ENCODE assay signal across 8 cellular contexts in the genomic region with DNA sequence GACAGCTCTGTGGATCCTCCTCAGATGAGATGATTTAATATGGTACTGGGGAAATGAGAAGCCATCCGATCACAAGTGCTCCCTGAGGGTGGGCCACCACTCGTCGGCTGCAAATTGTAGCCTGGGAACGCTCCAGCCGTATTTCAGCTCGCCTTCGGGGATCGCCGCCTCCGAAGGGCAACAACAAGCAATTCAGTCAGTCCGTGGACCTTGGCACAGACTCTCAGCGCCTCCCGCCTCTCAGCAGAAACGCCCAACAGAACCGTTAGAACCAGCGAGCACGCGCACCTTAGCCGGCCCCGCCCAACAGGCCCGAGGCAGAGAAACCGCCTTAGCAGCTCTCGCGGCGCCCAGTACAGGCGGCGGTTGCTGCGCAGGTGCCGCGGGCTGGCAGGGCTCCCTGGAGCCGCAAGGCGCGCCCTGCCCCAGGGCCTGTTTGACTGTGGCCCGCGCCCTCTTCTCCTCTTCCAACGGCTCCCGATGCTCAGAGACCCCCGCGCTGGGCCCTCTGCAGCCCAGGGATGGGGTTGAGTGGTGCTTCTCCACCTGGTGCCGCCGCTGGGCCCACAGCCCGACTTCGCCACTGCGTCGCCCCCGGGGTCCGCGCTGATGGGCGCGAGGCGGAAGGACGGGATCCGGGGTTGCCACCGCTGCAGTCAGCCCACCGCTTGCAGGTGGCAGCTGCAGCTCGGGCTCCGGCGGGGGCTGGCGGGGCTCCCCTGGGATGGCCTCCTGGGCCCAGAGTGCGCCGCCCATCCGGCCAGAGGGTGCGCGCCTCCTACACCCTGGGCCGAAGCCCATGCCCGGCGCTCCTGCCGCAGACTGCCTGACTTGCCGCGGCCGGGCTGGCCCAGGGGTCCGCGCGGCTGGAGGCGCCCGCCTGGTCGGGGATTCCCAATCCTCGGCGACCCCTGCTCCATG.
DNase-seq lines count a peak whose midpoint lies in the region; ATAC-seq and TF ChIP-seq lines count a peak whose summit lies in the region.
"Not testable (repeated sequence)": the region's sequence is repeated elsewhere in the genome, so short reads cannot be mapped to it uniquely, and the experiment has no call there.

No MANE protein-coding gene starts in this region.

- H3K56ac ChIP-seq in mesendoderm (ENCODE audit: low read length) = peak overlapping the region; percentile 56

- DNase-seq in 8988T (peak; percentile 51), NCI-H2029 treated with DMSO at 0.1 percent for 48 hours (lab: John Stamatoyannopoulos, UW) (peak; percentile 5), T-cell (peak in 14 of 34 experiments; percentile 2 to 40 (median 8))
- peak; percentile 67 for DNase-seq in activated naive CD8-positive, alpha-beta T cell treated with anti-CD3 and anti-CD28 coated beads for 36 hours
- not testable (repeated sequence) for DNase-seq in fibroblast of the aortic adventitia (ENCODE audit: low read depth); mesendoderm
- peak in 2 of 3 donors; percentile 28 to 31 for DNase-seq in stimulated activated CD4-positive, alpha-beta T cell treated with anti-CD3 and anti-CD28 coated beads, Interleukin-12 subunit alpha, Interleukin-12 subunit beta, amount 100 ng/mL, for 48 hours (ENCODE audit: low read depth in 2 of 3, low spot score in 1 of 3)

- H4K8ac ChIP-seq in mesendoderm (ENCODE audit: low read depth, low read length) = not testable (repeated sequence)

- peak overlapping the region; percentile 15 to 66 (median 50) for H3K4me3 Mint-ChIP-seq in T-cell
- peak overlapping the region; percentile 69 for H3K4me3 Mint-ChIP-seq in activated naive CD8-positive, alpha-beta T cell treated with anti-CD3 and anti-CD28 coated beads for 36 hours

- peak overlapping the region; percentile 13 for H3K4me3 ChIP-seq in fibroblast of the aortic adventitia (ENCODE audit: low read depth, low read length)
- H3K4me3 ChIP-seq in mesendoderm (ENCODE audit: low read length) = not testable (repeated sequence)

- H3K27ac Mint-ChIP-seq in T-cell = peak overlapping the region in 1 of 2 donors; percentile 15
- not testable (repeated sequence) for H3K27ac Mint-ChIP-seq in activated naive CD8-positive, alpha-beta T cell treated with anti-CD3 and anti-CD28 coated beads for 36 hours

- not testable (repeated sequence) for H3K4me1 ChIP-seq in mesendoderm (ENCODE audit: control insufficient read depth, low read depth, low read length)

- H3K27me3 Mint-ChIP-seq in T-cell = peaks cover 34 to 50% of the 10 kb centered on the region in 2 donors
- peaks cover 51% of the 10 kb centered on the region for H3K27me3 Mint-ChIP-seq in activated naive CD8-positive, alpha-beta T cell treated with anti-CD3 and anti-CD28 coated beads for 36 hours

- not testable (repeated sequence) for H3K27ac ChIP-seq in mesendoderm (ENCODE audit: low read depth, low read length)

- TF ChIP-seq CTCF in fibroblast of the aortic adventitia (IDR thresholded peaks at IDR 0.05; ENCODE audit: insufficient read depth, low read length) = not testable (repeated sequence)

- H2BK5ac ChIP-seq in mesendoderm (ENCODE audit: low read length) = not testable (repeated sequence)

- not testable (repeated sequence) for H4K5ac ChIP-seq in mesendoderm (ENCODE audit: low read length)

- H3K9ac ChIP-seq in mesendoderm (ENCODE audit: low read length) = not testable (repeated sequence)

- H3K23ac ChIP-seq in mesendoderm (ENCODE audit: low read length) = not testable (repeated sequence)

- H3K79me1 ChIP-seq in mesendoderm (ENCODE audit: low read length) = not testable (repeated sequence)

- peak; percentile 56 for ATAC-seq in GM18868 (IDR thresholded peaks at IDR 0.05; ENCODE audit: unreplicated experiment)
- ATAC-seq in T-cell (replicated peaks in 1 of 4) = peak in 2 of 4 experiments; percentile 87 to 94

- not testable (repeated sequence) for H2AK5ac ChIP-seq in mesendoderm (ENCODE audit: low read length)

- not testable (repeated sequence) for H3K36me3 Mint-ChIP-seq in T-cell; activated naive CD8-positive, alpha-beta T cell treated with anti-CD3 and anti-CD28 coated beads for 36 hours

- not testable (repeated sequence) for H2BK120ac ChIP-seq in mesendoderm (ENCODE audit: low read depth, low read length)

- peak overlapping the region; percentile 50 for H3K4me2 ChIP-seq in mesendoderm (ENCODE audit: low read length)

- not testable (repeated sequence) for H3K27me3 ChIP-seq in mesendoderm (ENCODE audit: insufficient read depth, low read length, poor library complexity)

- H3K36me3 ChIP-seq in mesendoderm (ENCODE audit: control insufficient read depth, insufficient read depth, low read length) = not testable (repeated sequence)

- H3K9me3 Mint-ChIP-seq in T-cell; activated naive CD8-positive, alpha-beta T cell treated with anti-CD3 and anti-CD28 coated beads for 36 hours: not testable (repeated sequence)

- H3K4me1 Mint-ChIP-seq in T-cell; activated naive CD8-positive, alpha-beta T cell treated with anti-CD3 and anti-CD28 coated beads for 36 hours: not testable (repeated sequence)

- WGBS in mesendoderm (ENCODE audit: extremely low coverage, insufficient coverage, low lambda C conversion rate) = no CpG with 5 or more reads among the region's 79 CpGs

- not testable (repeated sequence) for H3K4ac ChIP-seq in mesendoderm (ENCODE audit: low read depth, low read length)

- H3K79me2 ChIP-seq in mesendoderm (ENCODE audit: control insufficient read depth, insufficient read depth, low read length) = not testable (repeated sequence)

- CTCF ChIA-PET in T-cell (lab: Charles Lee) = interaction anchor here in 1 of 2 donors (0.6 kb wide), 1 partner anchor 96 kb away, joined by 4 read pairs; no protein-coding TSS in a partner anchor

- POLR2A ChIA-PET in T-cell (lab: Charles Lee) = not testable (repeated sequence)

- H2BK15ac ChIP-seq in mesendoderm (replicated peaks; ENCODE audit: low read depth) = not testable (repeated sequence)

- H3K18ac ChIP-seq in mesendoderm (ENCODE audit: low read length) = not testable (repeated sequence)
